In genomic region chr11:79762271-79762935, GRCh38 we compare ENCODE assay signal across 1 cellular context.
TF ChIP-seq lines count a peak whose summit lies in the region.

No MANE protein-coding gene starts in this region.

TF ChIP-seq in GM23338, 12 proteins besides CTCF, POLR2A, EP300 and RAD21 (continued from another document):
- 0 out of 2 replicates have a peak, but pooled peaks have one; percentile 3 for TF ChIP-seq ZNF462 (CRISPR knock-in tag; IDR thresholded peaks at IDR 0.05)
